In the genomic region with DNA sequence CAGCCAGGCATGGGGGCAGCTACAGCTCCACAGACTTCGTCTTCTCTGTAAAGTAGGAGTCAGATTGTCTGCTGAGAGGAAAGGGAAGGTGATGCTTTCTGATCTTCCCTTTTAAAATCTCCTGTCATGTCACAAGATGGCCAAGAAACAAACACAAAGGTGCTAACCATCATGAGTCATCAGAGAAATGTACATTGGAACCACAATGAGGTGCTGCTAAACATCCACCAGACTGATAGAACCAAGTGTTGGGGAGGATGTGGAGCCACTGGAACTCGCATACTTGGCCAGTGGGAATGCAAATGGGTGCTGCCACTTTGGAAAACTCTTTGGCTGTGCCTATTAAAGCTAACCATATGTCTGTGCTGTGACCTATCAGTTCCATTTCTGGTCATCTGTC, we compare ENCODE assay signal across 17 cellular contexts.
A peak's percentile ranks its signal among the peaks of the same experiment; 100 is the strongest.
DNase-seq lines count a peak whose midpoint lies in the region; ATAC-seq, FAIRE-seq and TF ChIP-seq lines count a peak whose summit lies in the region.
"Had no signal": no experiment of that assay in that cellular context is flagged by ENCODE, and none has a peak within 500 bp of the region (broad histone marks: within the 10 kb centered on the region; RNA-seq: fewer than 3 reads in every experiment).

No MANE protein-coding gene starts in this region.

- no peak overlapping the region for H3K4me3 Mint-ChIP-seq in T-helper 17 cell
- no peak overlapping the region for H3K4me3 Mint-ChIP-seq in effector memory CD8-positive, alpha-beta T cell
- no peak overlapping the region for H3K4me3 Mint-ChIP-seq in natural killer cell
- H3K4me3 Mint-ChIP-seq: B cell; CD4-positive, alpha-beta T cell had no signal

- H3K4me1 ChIP-seq in lower lobe of right lung: peaks cover 3% of the 10 kb centered on the region

- H3K9me3 ChIP-seq in T-helper 17 cell (ENCODE audit: control insufficient read depth, low read length, poor library complexity, severe bottlenecking) (no peaks in the 10 kb centered on the region), lower lobe of right lung (no peaks in the 10 kb centered on the region)

- TF ChIP-seq CTCF in natural killer cell (IDR thresholded peaks at IDR 0.05): no peak
- TF ChIP-seq CTCF in lower lobe of right lung (IDR thresholded peaks at IDR 0.05): no peak

- no peaks in the 10 kb centered on the region for H3K27me3 ChIP-seq in lower lobe of right lung (ENCODE audit: low read depth)

- H3K4me1 Mint-ChIP-seq in T-helper 17 cell (peaks cover 7% of the 10 kb centered on the region), natural killer cell (peaks cover 28 to 44% of the 10 kb centered on the region in 2 donors)
- H3K4me1 Mint-ChIP-seq in effector memory CD8-positive, alpha-beta T cell (ENCODE audit: low read depth in 2 of 2): peaks cover 11 to 25% of the 10 kb centered on the region in 2 donors
- H3K4me1 Mint-ChIP-seq: B cell had no signal

- H3K27me3 Mint-ChIP-seq in T-helper 17 cell (no peaks in the 10 kb centered on the region), natural killer cell (ENCODE audit: low read depth in 2 of 2) (no peaks in the 10 kb centered on the region)
- H3K27me3 Mint-ChIP-seq in effector memory CD8-positive, alpha-beta T cell: no peaks in the 10 kb centered on the region
- H3K27me3 Mint-ChIP-seq: B cell; CD4-positive, alpha-beta T cell had no signal

- no peak for FAIRE-seq in urothelium cell line (lab: Jason Lieb, UNC)
- FAIRE-seq: A204.1, GM18507 had no signal

- H3K4me3 ChIP-seq in lower lobe of right lung: no peak overlapping the region
- H3K4me3 ChIP-seq: GM23248 had no signal

- no peak for DNase-seq in activated naive CD4-positive, alpha-beta T cell treated with anti-CD3 and anti-CD28 coated beads, Interleukin-2, amount 50 U/mL, for 72 hours (ENCODE audit: low spot score in 2 of 2)
- no peak for DNase-seq in activated naive CD4-positive, alpha-beta T cell treated with anti-CD3 and anti-CD28 coated beads, Interleukin-2, amount 50 U/mL, for 16 hours
- DNase-seq in T-helper 17 cell: no peak
- no peak for DNase-seq in effector memory CD8-positive, alpha-beta T cell
- no peak for DNase-seq in natural killer cell
- no peak for DNase-seq in stimulated activated CD8-positive, alpha-beta memory T cell treated with anti-CD3 and anti-CD28 coated beads, Interleukin-4, amount 100 ng/mL, for 48 hours
- DNase-seq in lower lobe of right lung: no peak
- no peak for DNase-seq in urothelium cell line (ENCODE audit: low spot score)
- DNase-seq: C1 segment of cervical spinal cord; Calu3; CD4-positive, alpha-beta T cell; DMS 273 treated with DMSO at 0.1 percent for 48 hours; GM23248; H7 had no signal

- ATAC-seq in activated naive CD4-positive, alpha-beta T cell treated with anti-CD3 and anti-CD28 coated beads, Interleukin-2, amount 50 U/mL, for 72 hours: peak; percentile 45 to 51
- ATAC-seq in T-helper 17 cell (no peak), natural killer cell (peak; percentile 55 to 77 (median 71)), lower lobe of right lung (no peak)
- peak; percentile 37 for ATAC-seq in effector memory CD8-positive, alpha-beta T cell (replicated peaks)

- peaks cover 47% of the 10 kb centered on the region for H3K36me3 ChIP-seq in lower lobe of right lung

- peaks cover 6% of the 10 kb centered on the region in 2 donors for H3K9me3 Mint-ChIP-seq in activated naive CD4-positive, alpha-beta T cell treated with anti-CD3 and anti-CD28 coated beads, Interleukin-2, amount 50 U/mL, for 72 hours
- peaks cover 0 to 12% of the 10 kb centered on the region in 2 donors for H3K9me3 Mint-ChIP-seq in effector memory CD8-positive, alpha-beta T cell
- peaks cover 2 to 14% of the 10 kb centered on the region in 2 donors for H3K9me3 Mint-ChIP-seq in natural killer cell
- H3K9me3 Mint-ChIP-seq: CD4-positive, alpha-beta T cell had no signal

- H3K27ac ChIP-seq in lower lobe of right lung: no peak overlapping the region
- H3K27ac ChIP-seq: GM23248 had no signal

- no peak overlapping the region for H3K27ac Mint-ChIP-seq in activated naive CD4-positive, alpha-beta T cell treated with anti-CD3 and anti-CD28 coated beads, Interleukin-2, amount 50 U/mL, for 72 hours
- H3K27ac Mint-ChIP-seq in T-helper 17 cell (peak overlapping the region; percentile 2), natural killer cell (peak overlapping the region; percentile 56 to 90)
- H3K27ac Mint-ChIP-seq in effector memory CD8-positive, alpha-beta T cell: peak overlapping the region; percentile 42 to 71
- H3K27ac Mint-ChIP-seq: B cell; CD4-positive, alpha-beta T cell had no signal

- intact Hi-C loops in natural killer cell (cut with micrococcal nuclease): no loop called here
- intact Hi-C loops in lower lobe of right lung (cut with DNase I): no loop called here

- peaks cover 10 to 18% of the 10 kb centered on the region in 2 donors for H3K36me3 Mint-ChIP-seq in activated naive CD4-positive, alpha-beta T cell treated with anti-CD3 and anti-CD28 coated beads, Interleukin-2, amount 50 U/mL, for 72 hours
- H3K36me3 Mint-ChIP-seq in T-helper 17 cell (ENCODE audit: low read depth) (peaks cover 19% of the 10 kb centered on the region), natural killer cell (peaks cover 24% of the 10 kb centered on the region)
- H3K36me3 Mint-ChIP-seq in effector memory CD8-positive, alpha-beta T cell (ENCODE audit: insufficient read depth): peaks cover 27% of the 10 kb centered on the region

Comparison
In these comparisons a context has a peak if more than half of its experiments do, and no peak if none do; other contexts are left out.
1. ATAC-seq: peak in activated naive CD4-positive, alpha-beta T cell treated with anti-CD3 and anti-CD28 coated beads, Interleukin-2, amount 50 U/mL, for 72 hours (2 of 2), effector memory CD8-positive, alpha-beta T cell (single experiment) and natural killer cell (3 of 3); none in T-helper 17 cell (single experiment) and lower lobe of right lung (0 of 2).
2. H3K27ac Mint-ChIP-seq: peak in T-helper 17 cell (single experiment), effector memory CD8-positive, alpha-beta T cell (2 of 2) and natural killer cell (2 of 2); none in activated naive CD4-positive, alpha-beta T cell treated with anti-CD3 and anti-CD28 coated beads, Interleukin-2, amount 50 U/mL, for 72 hours (0 of 2).